Comparison of ENCODE assay signal across 9 cellular contexts in genomic region chr1:12152106-12152891, GRCh38. TPM values are rescaled to one million over a fixed set of nuclear protein-coding genes. Genes with fewer than 3 reads are reported as not detected.
A peak's percentile ranks its signal among the peaks of the same experiment; 100 is the strongest.
DNase-seq lines count a peak whose midpoint lies in the region; ATAC-seq and TF ChIP-seq lines count a peak whose summit lies in the region.
"Had no signal": no experiment of that assay in that cellular context is flagged by ENCODE, and none has a peak within 500 bp of the region (broad histone marks: within the 10 kb centered on the region; RNA-seq: fewer than 3 reads in every experiment).

No MANE protein-coding gene starts in this region.

- H4K20me1 ChIP-seq in Karpas-422 (ENCODE audit: insufficient read depth, low read depth, low read length), result no peaks in the 10 kb centered on the region; the same call in 1 of the 2 replicates

- peak; percentile 65 for TF ChIP-seq POLR2A in GM18505 (IDR thresholded peaks at IDR 0.05; ENCODE audit: borderline replicate concordance, extremely low read depth, insufficient read depth, insufficient read length)

- H3K4me2 ChIP-seq in Karpas-422 (ENCODE audit: low read depth, low read length, poor library complexity, severe bottlenecking), result no peak overlapping the region

- peak; percentile 57 for ATAC-seq in GM18505 (IDR thresholded peaks at IDR 0.05; ENCODE audit: unreplicated experiment)
- peak; percentile 66 for ATAC-seq in GM21526 (IDR thresholded peaks at IDR 0.05; ENCODE audit: low FRiP score, unreplicated experiment)
- peak; percentile 90 to 93 for ATAC-seq in naive B cell (ENCODE audit: low read depth in 2 of 2)

- no peak overlapping the region for H3K27ac ChIP-seq in Karpas-422 (ENCODE audit: low read length)
- H3K27ac ChIP-seq: cardiac muscle cell had no signal

- in situ Hi-C loops in KBM-7 (cut with MboI; ENCODE audit: low pct_unique_long_range_greater_than_20kb, low sequenced_read_pairs), result no loop called here

- H3K9me2 ChIP-seq in Karpas-422 (replicated peaks; ENCODE audit: insufficient read depth, low read length), result no peaks in the 10 kb centered on the region

- H2AFZ ChIP-seq in Karpas-422 (ENCODE audit: low read length), result no peak overlapping the region

- no peaks in the 10 kb centered on the region for H3K9me3 ChIP-seq in Karpas-422 (ENCODE audit: low read length)

- H3K27me3 ChIP-seq in Karpas-422 (ENCODE audit: low read length), result no peaks in the 10 kb centered on the region
- H3K27me3 ChIP-seq: cardiac muscle cell had no signal

- no peaks in the 10 kb centered on the region for H3K4me1 ChIP-seq in Karpas-422 (ENCODE audit: low read length)

- no peaks in the 10 kb centered on the region for H3K79me2 ChIP-seq in Karpas-422 (ENCODE audit: low read length)

- H3K4me1 Mint-ChIP-seq in naive B cell, result peaks cover 65 to 89% (median 86%) of the 10 kb centered on the region in 3 donors

- peaks cover 0 to 6% of the 10 kb centered on the region in 2 donors for H3K36me3 Mint-ChIP-seq in naive B cell

- H3K4me3 Mint-ChIP-seq in naive B cell, result peak overlapping the region; percentile 37 to 89 (median 74)

- H3K27ac Mint-ChIP-seq in naive B cell, result peak overlapping the region; percentile 83 to 99 (median 98)

- H3K27me3 Mint-ChIP-seq in naive B cell, result no peaks in the 10 kb centered on the region

- H3K9ac ChIP-seq in Karpas-422 (ENCODE audit: low read length), result no peak overlapping the region

- H3K4me3 ChIP-seq in Karpas-422 (ENCODE audit: low read length), result no peak overlapping the region
- H3K4me3 ChIP-seq: cardiac muscle cell had no signal

- peaks cover 0 to 7% (median 3%) of the 10 kb centered on the region in 7 donors for H3K9me3 Mint-ChIP-seq in naive B cell

- H3K36me3 ChIP-seq in Karpas-422 (ENCODE audit: insufficient read depth, low read length), result no peaks in the 10 kb centered on the region
- H3K36me3 ChIP-seq: cardiac muscle cell had no signal

- peak; percentile 66 for DNase-seq in Karpas-422
- DNase-seq in naive B cell, result peak; percentile 83
- DNase-seq in KBM-7, result no peak
- DNase-seq in T1000 (lab: John Stamatoyannopoulos, UW), result no peak
- no peak for DNase-seq in HPDE6-E6E7 (ENCODE audit: extremely low spot score)
- no peak for DNase-seq in COR-L47 (lab: John Stamatoyannopoulos, UW)

RNA-seq across cellular contexts. Expression of gene TNFRSF1B, which starts 14.5 kb away (rescaled TPM):
- total RNA-seq in Karpas-422 (2014; rRNA removed; shearing (Covaris generic); ENCODE audit: low replicate concordance), result not detected in 2 replicates
- 10 to 100 TPM; 29.0 to 54.0 (median 42.7) TPM for polyA plus RNA-seq in naive B cell (ENCODE audit: low read depth in 6 of 6)
- polyA plus RNA-seq: cardiac muscle cell had no signal

Comparison
In these comparisons a context has a peak if more than half of its experiments do, and no peak if none do; other contexts are left out.
1. DNase-seq: peak in Karpas-422 (single experiment) and naive B cell (single experiment); none in KBM-7 (single experiment), T1000 (single experiment), HPDE6-E6E7 (single experiment) and COR-L47 (single experiment).
2. Peak in every context shown above with its lines, with median percentiles within 50 percentile points of each other: ATAC-seq.